ENCODE assay signal across 1 cellular context in the genomic region with DNA sequence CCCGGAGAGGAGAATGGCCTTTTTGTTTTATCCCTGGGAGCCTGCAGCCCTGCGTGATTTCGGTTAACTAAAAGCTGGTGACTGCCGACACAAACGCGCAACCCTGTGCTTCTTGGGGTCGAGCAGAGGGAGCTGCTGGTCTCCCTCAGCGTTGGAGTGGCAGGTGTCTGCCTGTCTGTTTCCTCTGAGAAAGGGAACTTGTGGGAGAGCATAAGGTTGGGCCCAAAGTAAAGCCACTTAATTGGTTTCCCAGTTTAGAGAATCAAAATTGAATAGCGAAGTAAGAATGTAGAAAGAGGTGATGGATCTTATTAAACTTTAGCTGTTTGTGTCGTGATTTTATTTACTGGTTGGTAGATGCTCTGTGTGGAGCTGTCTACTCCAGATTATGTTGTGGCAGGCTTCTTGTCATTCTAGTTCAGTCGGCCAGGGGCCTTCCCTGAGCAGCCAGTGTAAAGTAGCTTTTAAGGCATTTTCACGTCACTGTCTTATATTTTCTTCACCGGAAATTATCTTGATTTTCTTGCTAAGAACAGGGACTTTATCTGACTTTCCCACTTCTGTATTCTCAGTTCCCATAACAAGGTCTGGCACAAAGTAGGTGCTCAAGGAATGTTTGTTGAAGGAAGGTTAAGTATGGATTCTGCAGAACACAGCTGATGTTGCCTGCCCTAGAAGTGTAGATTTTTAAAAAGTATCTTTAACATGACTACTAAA.
TF ChIP-seq lines count a peak whose summit lies in the region.

No MANE protein-coding gene starts in this region.

TF ChIP-seq in IMR-90, 13 proteins besides CTCF, POLR2A, EP300 and RAD21 (continued from another document):
- TF ChIP-seq, protein P1, sequence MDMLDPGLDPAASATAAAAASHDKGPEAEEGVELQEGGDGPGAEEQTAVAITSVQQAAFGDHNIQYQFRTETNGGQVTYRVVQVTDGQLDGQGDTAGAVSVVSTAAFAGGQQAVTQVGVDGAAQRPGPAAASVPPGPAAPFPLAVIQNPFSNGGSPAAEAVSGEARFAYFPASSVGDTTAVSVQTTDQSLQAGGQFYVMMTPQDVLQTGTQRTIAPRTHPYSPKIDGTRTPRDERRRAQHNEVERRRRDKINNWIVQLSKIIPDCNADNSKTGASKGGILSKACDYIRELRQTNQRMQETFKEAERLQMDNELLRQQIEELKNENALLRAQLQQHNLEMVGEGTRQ (IDR thresholded peaks at IDR 0.05; ENCODE audit: low read depth, low read length), result no peak
- no peak for TF ChIP-seq CEBPB (IDR thresholded peaks at IDR 0.05; ENCODE audit: low read depth, low read length)
- TF ChIP-seq CHD1 (IDR thresholded peaks at IDR 0.05; ENCODE audit: low read depth, low read length), result no peak
- no peak for TF ChIP-seq RFX5 (IDR thresholded peaks at IDR 0.05; ENCODE audit: low read depth, low read length)
